34 cellular contexts compared by ENCODE assay signal in the genomic region with DNA sequence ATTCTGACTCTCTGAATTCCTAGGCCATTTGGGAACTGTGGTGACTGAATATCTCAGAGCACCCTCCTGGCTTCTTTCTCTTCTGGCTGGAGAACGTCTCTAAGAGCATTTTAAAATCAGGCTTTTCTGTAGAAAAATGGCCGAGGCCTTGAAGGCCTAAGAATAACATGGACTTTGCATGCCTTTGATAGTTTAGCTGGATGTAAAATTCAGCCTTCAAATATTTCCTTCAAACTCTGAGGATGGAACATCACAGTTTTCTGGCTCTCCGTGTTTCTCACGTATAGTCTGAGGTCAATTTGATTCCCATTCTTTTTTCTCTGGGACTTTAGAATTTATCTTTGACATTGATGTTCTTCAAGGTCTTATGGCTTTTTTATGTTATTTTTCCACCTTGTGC. TPM values are rescaled to one million over a fixed set of nuclear protein-coding genes. Genes with fewer than 3 reads are reported as not detected.
"Had no signal": no experiment of that assay in that cellular context is flagged by ENCODE, and none has a peak within 500 bp of the region (broad histone marks: within the 10 kb centered on the region; RNA-seq: fewer than 3 reads in every experiment).

No MANE protein-coding gene starts in this region.

- H2AFZ ChIP-seq: hepatocyte had no signal

- H3K27me3 ChIP-seq: body of pancreas, hepatocyte had no signal

- H3K9me3 Mint-ChIP-seq: activated CD4-positive, alpha-beta T cell treated with anti-CD3 and anti-CD28 coated beads, Interleukin-2, amount 10 ng/mL, durations not matched to agents 24 days and 14 days; activated naive CD4-positive, alpha-beta T cell treated with anti-CD3 and anti-CD28 coated beads, Interleukin-2, amount 50 U/mL, for 24 hours; activated T-helper 1 cell treated with anti-CD3 and anti-CD28 coated beads, Interleukin-12 subunit alpha, Interleukin-12 subunit beta, Interleukin-2, Interleukin-4 antibody, amounts not matched to agents 30 ng/mL and 10 ng/mL and 1 ng/mL, durations not matched to agents 14 hours and 24 hours and 36 hours; activated T-helper 2 cell treated with anti-CD3 and anti-CD28 coated beads, Interferon-gamma antibody, Interleukin-2, Interleukin-4, amounts not matched to agents 10 μg/mL and 5 μg/mL and 100 μg/mL, durations not matched to agents 14 hours and 24 hours and 36 hours had no signal

- DNase-seq: activated CD4-positive, alpha-beta memory T cell treated with anti-CD3 and anti-CD28 coated beads for 36 hours; activated CD4-positive, alpha-beta T cell treated with anti-CD3 and anti-CD28 coated beads for 36 hours; activated CD4-positive, alpha-beta T cell treated with anti-CD3 and anti-CD28 coated beads, Interleukin-2, amount 10 ng/mL, durations not matched to agents 24 days and 14 days; activated CD4-positive, CD25-positive, alpha-beta regulatory T cell; activated CD4-positive, CD25-positive, alpha-beta regulatory T cell treated with anti-CD3 and anti-CD28 coated beads, Interleukin-2, amount 50 U/mL, for 72 hours; activated CD8-positive, alpha-beta memory T cell treated with anti-CD3 and anti-CD28 coated beads, Interleukin-2, amount 10 ng/mL, durations not matched to agents 7 days and 5 days; activated CD8-positive, alpha-beta memory T cell treated with anti-CD3 and anti-CD28 coated beads, Interleukin-2, amount 50 U/mL, for 4 hours; activated CD8-positive, alpha-beta T cell treated with anti-CD3 and anti-CD28 coated beads, Interleukin-2, amount 10 ng/mL, durations not matched to agents 7 days and 5 days; activated effector memory CD4-positive, alpha-beta T cell treated with anti-CD3 and anti-CD28 coated beads, Interleukin-2, amount 50 U/mL, for 16 hours; activated naive CD4-positive, alpha-beta T cell treated with anti-CD3 and anti-CD28 coated beads for 36 hours; activated naive CD8-positive, alpha-beta T cell treated with anti-CD3 and anti-CD28 coated beads for 36 hours; activated naive CD8-positive, alpha-beta T cell treated with anti-CD3 and anti-CD28 coated beads, Interleukin-2, amount 50 U/mL, for 24 hours; activated T-cell treated with anti-CD3 and anti-CD28 coated beads, Interleukin-2, amount 50 U/mL, for 1 hour; activated T-cell treated with anti-CD3 and anti-CD28 coated beads, Interleukin-2, amount 50 U/mL, for 48 hours; adrenal gland; amygdala; aorta; body of pancreas; caudate nucleus; cortex of kidney; dermis blood vessel endothelial cell; effector CD4-positive, alpha-beta T cell; effector memory CD8-positive, alpha-beta T cell; foreskin fibroblast; heart right ventricle; T-helper 2 cell had no signal

- H3K4me3 ChIP-seq: adrenal gland, body of pancreas, heart right ventricle, hepatocyte had no signal

- H3K4me3 Mint-ChIP-seq: activated CD4-positive, alpha-beta memory T cell treated with anti-CD3 and anti-CD28 coated beads for 36 hours; activated CD4-positive, alpha-beta T cell treated with anti-CD3 and anti-CD28 coated beads for 36 hours; activated CD4-positive, alpha-beta T cell treated with anti-CD3 and anti-CD28 coated beads, Interleukin-2, amount 10 ng/mL, durations not matched to agents 24 days and 14 days; activated CD8-positive, alpha-beta memory T cell treated with anti-CD3 and anti-CD28 coated beads, Interleukin-2, amount 10 ng/mL, durations not matched to agents 7 days and 5 days; activated CD8-positive, alpha-beta T cell treated with anti-CD3 and anti-CD28 coated beads, Interleukin-2, amount 10 ng/mL, durations not matched to agents 7 days and 5 days; activated naive CD4-positive, alpha-beta T cell treated with anti-CD3 and anti-CD28 coated beads for 36 hours; activated naive CD4-positive, alpha-beta T cell treated with anti-CD3 and anti-CD28 coated beads, Interleukin-2, amount 50 U/mL, for 24 hours; activated naive CD8-positive, alpha-beta T cell treated with anti-CD3 and anti-CD28 coated beads for 36 hours; activated naive CD8-positive, alpha-beta T cell treated with anti-CD3 and anti-CD28 coated beads, Interleukin-2, amount 50 U/mL, for 24 hours; activated T-helper 1 cell treated with anti-CD3 and anti-CD28 coated beads, Interleukin-12 subunit alpha, Interleukin-12 subunit beta, Interleukin-2, Interleukin-4 antibody, amounts not matched to agents 30 ng/mL and 10 ng/mL and 1 ng/mL, durations not matched to agents 14 hours and 24 hours and 36 hours; effector memory CD8-positive, alpha-beta T cell had no signal

- FAIRE-seq: colon, endothelial cell of umbilical vein, frontal cortex had no signal

- H3K36me3 Mint-ChIP-seq: activated CD8-positive, alpha-beta memory T cell treated with anti-CD3 and anti-CD28 coated beads, Interleukin-2, amount 10 ng/mL, durations not matched to agents 7 days and 5 days; activated naive CD8-positive, alpha-beta T cell treated with anti-CD3 and anti-CD28 coated beads for 36 hours had no signal

- H3K27ac Mint-ChIP-seq: activated CD4-positive, alpha-beta memory T cell treated with anti-CD3 and anti-CD28 coated beads for 36 hours; activated CD4-positive, alpha-beta T cell treated with anti-CD3 and anti-CD28 coated beads for 36 hours; activated CD4-positive, alpha-beta T cell treated with anti-CD3 and anti-CD28 coated beads, Interleukin-2, amount 10 ng/mL, durations not matched to agents 24 days and 14 days; activated CD8-positive, alpha-beta memory T cell treated with anti-CD3 and anti-CD28 coated beads, Interleukin-2, amount 10 ng/mL, durations not matched to agents 7 days and 5 days; activated CD8-positive, alpha-beta T cell treated with anti-CD3 and anti-CD28 coated beads, Interleukin-2, amount 10 ng/mL, durations not matched to agents 7 days and 5 days; activated naive CD4-positive, alpha-beta T cell treated with anti-CD3 and anti-CD28 coated beads for 36 hours; activated naive CD4-positive, alpha-beta T cell treated with anti-CD3 and anti-CD28 coated beads, Interleukin-2, amount 50 U/mL, for 24 hours; activated naive CD8-positive, alpha-beta T cell treated with anti-CD3 and anti-CD28 coated beads for 36 hours; activated naive CD8-positive, alpha-beta T cell treated with anti-CD3 and anti-CD28 coated beads, Interleukin-2, amount 50 U/mL, for 24 hours; activated T-helper 1 cell treated with anti-CD3 and anti-CD28 coated beads, Interleukin-12 subunit alpha, Interleukin-12 subunit beta, Interleukin-2, Interleukin-4 antibody, amounts not matched to agents 30 ng/mL and 10 ng/mL and 1 ng/mL, durations not matched to agents 14 hours and 24 hours and 36 hours; activated T-helper 2 cell treated with anti-CD3 and anti-CD28 coated beads, Interferon-gamma antibody, Interleukin-2, Interleukin-4, amounts not matched to agents 10 μg/mL and 5 μg/mL and 100 μg/mL, durations not matched to agents 14 hours and 24 hours and 36 hours; effector memory CD8-positive, alpha-beta T cell had no signal

- H3K27ac ChIP-seq: adrenal gland, body of pancreas, epithelial cell of prostate, heart right ventricle, hepatocyte had no signal

- H3K4me1 ChIP-seq: adrenal gland had no signal

- ATAC-seq: activated CD4-positive, alpha-beta T cell treated with anti-CD3 and anti-CD28 coated beads for 36 hours; activated CD8-positive, alpha-beta memory T cell treated with anti-CD3 and anti-CD28 coated beads, Interleukin-2, amount 10 ng/mL, durations not matched to agents 7 days and 5 days; activated CD8-positive, alpha-beta T cell treated with anti-CD3 and anti-CD28 coated beads, Interleukin-2, amount 10 ng/mL, durations not matched to agents 7 days and 5 days; activated naive CD8-positive, alpha-beta T cell treated with anti-CD3 and anti-CD28 coated beads, Interleukin-2, amount 50 U/mL, for 24 hours; body of pancreas; effector memory CD8-positive, alpha-beta T cell; heart right ventricle had no signal

- H3K27me3 Mint-ChIP-seq: activated CD4-positive, alpha-beta memory T cell treated with anti-CD3 and anti-CD28 coated beads for 36 hours; activated CD4-positive, alpha-beta T cell treated with anti-CD3 and anti-CD28 coated beads for 36 hours; activated CD4-positive, alpha-beta T cell treated with anti-CD3 and anti-CD28 coated beads, Interleukin-2, amount 10 ng/mL, durations not matched to agents 24 days and 14 days; activated CD8-positive, alpha-beta memory T cell treated with anti-CD3 and anti-CD28 coated beads, Interleukin-2, amount 10 ng/mL, durations not matched to agents 7 days and 5 days; activated naive CD4-positive, alpha-beta T cell treated with anti-CD3 and anti-CD28 coated beads, Interleukin-2, amount 50 U/mL, for 24 hours; activated naive CD8-positive, alpha-beta T cell treated with anti-CD3 and anti-CD28 coated beads for 36 hours had no signal

- H3K4me2 ChIP-seq: hepatocyte had no signal

- H3K36me3 ChIP-seq: adrenal gland, heart right ventricle had no signal

- H3K9me3 ChIP-seq: adrenal gland, body of pancreas had no signal

- H3K79me2 ChIP-seq: hepatocyte had no signal

RNA-seq across cellular contexts. Expression of gene ARHGEF16, which starts 34.0 kb away (rescaled TPM):
- total RNA-seq: activated CD4-positive, alpha-beta T cell treated with anti-CD3 and anti-CD28 coated beads for 36 hours; activated CD4-positive, alpha-beta T cell treated with anti-CD3 and anti-CD28 coated beads, Interleukin-2, amount 10 ng/mL, durations not matched to agents 24 days and 14 days; activated CD8-positive, alpha-beta memory T cell treated with anti-CD3 and anti-CD28 coated beads, Interleukin-2, amount 10 ng/mL, durations not matched to agents 7 days and 5 days; activated CD8-positive, alpha-beta T cell treated with anti-CD3 and anti-CD28 coated beads, Interleukin-2, amount 10 ng/mL, durations not matched to agents 7 days and 5 days; activated T-helper 1 cell treated with anti-CD3 and anti-CD28 coated beads, Interleukin-12 subunit alpha, Interleukin-12 subunit beta, Interleukin-2, Interleukin-4 antibody, amounts not matched to agents 30 ng/mL and 10 ng/mL and 1 ng/mL, durations not matched to agents 14 hours and 24 hours and 36 hours; activated T-helper 2 cell treated with anti-CD3 and anti-CD28 coated beads, Interferon-gamma antibody, Interleukin-2, Interleukin-4, amounts not matched to agents 10 μg/mL and 5 μg/mL and 100 μg/mL, durations not matched to agents 14 hours and 24 hours and 36 hours; frontal cortex had no signal
